Comparison of ENCODE assay signal across 11 cellular contexts in the genomic region with DNA sequence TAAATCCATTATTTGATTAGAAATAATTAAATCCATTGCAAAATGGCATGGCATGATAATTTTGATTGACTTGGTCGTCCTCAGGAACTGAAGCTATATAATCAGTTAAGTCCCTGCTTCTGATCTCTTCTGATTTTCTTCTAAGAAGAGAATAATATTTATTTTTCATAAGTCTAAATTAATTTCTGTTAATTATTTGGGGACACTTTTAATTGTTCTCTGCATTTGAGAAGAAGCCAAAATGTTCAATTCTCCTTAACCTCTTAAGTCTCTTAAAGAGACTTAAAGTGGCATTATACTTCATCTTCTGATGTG.
A peak's percentile ranks its signal among the peaks of the same experiment; 100 is the strongest.
DNase-seq lines count a peak whose midpoint lies in the region; TF ChIP-seq lines count a peak whose summit lies in the region.
"Had no signal": no experiment of that assay in that cellular context is flagged by ENCODE, and none has a peak within 500 bp of the region (broad histone marks: within the 10 kb centered on the region; RNA-seq: fewer than 3 reads in every experiment).

No MANE protein-coding gene starts in this region.

- no peak for TF ChIP-seq POLR2A in spleen (IDR thresholded peaks at IDR 0.05)

- no peak overlapping the region for H3K27ac ChIP-seq in RWPE1
- H3K27ac ChIP-seq in spleen, result peak overlapping the region in 7 of 8 donors; percentile 20 to 79 (median 69)

- peaks cover 15 to 44% (median 26%) of the 10 kb centered on the region in 6 donors for H3K4me1 ChIP-seq in spleen

- H3K36me3 ChIP-seq in spleen, result no peaks in the 10 kb centered on the region

- intact Hi-C loops in spleen (cut with DNase I; ENCODE audit: low total_unique reads), result loop anchor here (2.0 kb wide), 1 partner anchor 217 kb away; no protein-coding TSS in a partner anchor

- H3K27me3 ChIP-seq in spleen (replicated peaks in 1 of 7), result peaks cover 0 to 30% (median 0%) of the 10 kb centered on the region in 7 donors

- 2 to 13% (median 9%) methylated on average over 1 of the region's 1 CpG for WGBS in spleen, 5 donors

- TF ChIP-seq CTCF in RWPE1 (conservative IDR thresholded peaks at IDR 0.05; ENCODE audit: low read depth) (peak; percentile 50; the same call in 1 of the 2 replicates), spleen (IDR thresholded peaks at IDR 0.05 in 8 of 11, conservative IDR thresholded peaks at IDR 0.05 in 3 of 11) (peak in 2 of 11 experiments; percentile 2 to 24)

- POLR2A ChIA-PET in RWPE1 (lab: Yijun Ruan, JAX; ENCODE audit: low non-redundant PET), result no interaction called here

- CTCF ChIA-PET in RWPE1 (lab: Yijun Ruan, JAX), result interaction anchor here (0.5 to 2.3 kb wide), 17 partner anchors 9 to 694 kb away, joined by 3 to 10 read pairs (median 4); a partner anchor contains a TSS

- no peaks in the 10 kb centered on the region for H3K9me3 ChIP-seq in spleen

- DNase-seq in NCI-H2227 treated with DMSO at 0.1 percent for 48 hours (lab: John Stamatoyannopoulos, UW) (peak; percentile 42), NCI-H2227 (lab: John Stamatoyannopoulos, UW; ENCODE audit: unreplicated experiment) (no peak), RWPE1 (ENCODE audit: low spot score) (no peak), kidney glomerular epithelial cell (lab: John Stamatoyannopoulos, UW) (peak; percentile 28), spleen (no peak), ureter (ENCODE audit: low spot score) (no peak), NOMO-1 (lab: John Stamatoyannopoulos, UW; ENCODE audit: unreplicated experiment in 2 of 2) (no peak), COR-L47 (lab: John Stamatoyannopoulos, UW) (no peak)
- DNase-seq: activated B cell treated with CpG ODN at 0.5 μM for 24 hours; activated T-cell treated with anti-CD3 and anti-CD28 coated beads, Interleukin-2, amount 50 U/mL, for 24 hours; DMS 273 treated with DMSO at 0.1 percent for 48 hours had no signal

- peak overlapping the region in 1 of 8 donors; percentile 29 for H3K4me3 ChIP-seq in spleen

Comparison
In these comparisons a context has a peak if more than half of its experiments do, and no peak if none do; other contexts are left out.
1. DNase-seq: peak in NCI-H2227 treated with DMSO at 0.1 percent for 48 hours (single experiment) and kidney glomerular epithelial cell (single experiment); none in NCI-H2227 (single experiment), RWPE1 (single experiment), spleen (single experiment), ureter (single experiment), NOMO-1 (0 of 2) and COR-L47 (single experiment).